ENCODE assay signal across 1 cellular context in the genomic region with DNA sequence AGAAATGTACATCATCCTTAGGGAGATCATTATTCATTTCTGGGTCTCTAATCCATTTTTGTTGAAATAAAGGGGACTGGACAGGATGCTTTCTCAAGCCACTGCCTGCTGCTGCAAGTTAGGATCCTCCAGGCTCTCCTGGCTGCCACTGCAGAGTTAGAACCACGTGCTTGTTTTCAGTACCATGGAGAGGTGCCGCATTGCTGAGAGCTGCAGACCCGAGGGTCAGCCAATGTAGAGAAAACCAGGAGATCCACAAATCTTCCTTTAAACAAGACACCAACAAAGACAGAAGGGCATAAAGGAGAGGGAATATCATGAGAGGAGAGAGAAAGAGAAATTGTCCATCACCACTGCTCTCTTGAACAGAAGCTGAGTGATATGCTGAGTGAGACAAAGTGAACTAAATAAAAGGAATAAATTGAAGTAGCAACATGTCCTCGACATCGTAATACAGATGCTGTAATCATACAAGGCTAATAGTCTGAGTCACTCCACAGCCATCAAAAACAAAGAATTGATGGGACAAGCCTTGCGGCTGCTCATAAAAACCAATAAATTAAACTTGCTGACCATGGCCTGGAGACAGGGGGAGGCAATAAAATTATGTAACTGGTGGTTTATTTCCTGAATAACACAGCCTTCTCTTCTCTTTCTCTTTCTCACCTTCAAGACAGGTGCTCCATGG.
TF ChIP-seq lines count a peak whose summit lies in the region.

No MANE protein-coding gene starts in this region.

TF ChIP-seq in WTC11, 78 proteins besides CTCF, POLR2A, EP300 and RAD21 (continued from another document):
- TF ChIP-seq, protein P1, sequence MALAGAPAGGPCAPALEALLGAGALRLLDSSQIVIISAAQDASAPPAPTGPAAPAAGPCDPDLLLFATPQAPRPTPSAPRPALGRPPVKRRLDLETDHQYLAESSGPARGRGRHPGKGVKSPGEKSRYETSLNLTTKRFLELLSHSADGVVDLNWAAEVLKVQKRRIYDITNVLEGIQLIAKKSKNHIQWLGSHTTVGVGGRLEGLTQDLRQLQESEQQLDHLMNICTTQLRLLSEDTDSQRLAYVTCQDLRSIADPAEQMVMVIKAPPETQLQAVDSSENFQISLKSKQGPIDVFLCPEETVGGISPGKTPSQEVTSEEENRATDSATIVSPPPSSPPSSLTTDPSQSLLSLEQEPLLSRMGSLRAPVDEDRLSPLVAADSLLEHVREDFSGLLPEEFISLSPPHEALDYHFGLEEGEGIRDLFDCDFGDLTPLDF (CRISPR knock-in tag; IDR thresholded peaks at IDR 0.05): no peak
- TF ChIP-seq, protein P2, sequence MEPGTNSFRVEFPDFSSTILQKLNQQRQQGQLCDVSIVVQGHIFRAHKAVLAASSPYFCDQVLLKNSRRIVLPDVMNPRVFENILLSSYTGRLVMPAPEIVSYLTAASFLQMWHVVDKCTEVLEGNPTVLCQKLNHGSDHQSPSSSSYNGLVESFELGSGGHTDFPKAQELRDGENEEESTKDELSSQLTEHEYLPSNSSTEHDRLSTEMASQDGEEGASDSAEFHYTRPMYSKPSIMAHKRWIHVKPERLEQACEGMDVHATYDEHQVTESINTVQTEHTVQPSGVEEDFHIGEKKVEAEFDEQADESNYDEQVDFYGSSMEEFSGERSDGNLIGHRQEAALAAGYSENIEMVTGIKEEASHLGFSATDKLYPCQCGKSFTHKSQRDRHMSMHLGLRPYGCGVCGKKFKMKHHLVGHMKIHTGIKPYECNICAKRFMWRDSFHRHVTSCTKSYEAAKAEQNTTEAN (CRISPR knock-in tag; IDR thresholded peaks at IDR 0.05): peak; percentile 43; the same call in 1 of the 2 replicates
- TF ChIP-seq, protein P3, sequence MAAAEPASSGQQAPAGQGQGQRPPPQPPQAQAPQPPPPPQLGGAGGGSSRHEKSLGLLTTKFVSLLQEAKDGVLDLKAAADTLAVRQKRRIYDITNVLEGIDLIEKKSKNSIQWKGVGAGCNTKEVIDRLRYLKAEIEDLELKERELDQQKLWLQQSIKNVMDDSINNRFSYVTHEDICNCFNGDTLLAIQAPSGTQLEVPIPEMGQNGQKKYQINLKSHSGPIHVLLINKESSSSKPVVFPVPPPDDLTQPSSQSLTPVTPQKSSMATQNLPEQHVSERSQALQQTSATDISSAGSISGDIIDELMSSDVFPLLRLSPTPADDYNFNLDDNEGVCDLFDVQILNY (CRISPR knock-in tag; IDR thresholded peaks at IDR 0.05): no peak
- TF ChIP-seq RELA (CRISPR knock-in tag; IDR thresholded peaks at IDR 0.05; ENCODE audit: borderline replicate concordance) (no peak), ZNF232 (CRISPR knock-in tag; IDR thresholded peaks at IDR 0.05) (peak; percentile 73; the same call in 1 of the 2 replicates), NR1H2 (CRISPR knock-in tag; IDR thresholded peaks at IDR 0.05) (no peak), ZNF423 (CRISPR knock-in tag; IDR thresholded peaks at IDR 0.05) (no peak), MYBL2 (CRISPR knock-in tag; IDR thresholded peaks at IDR 0.05) (no peak), CREM (CRISPR knock-in tag; IDR thresholded peaks at IDR 0.05) (peak; percentile 72; the same call in 1 of the 2 replicates), ZNF138 (CRISPR knock-in tag; conservative IDR thresholded peaks at IDR 0.05) (0 out of 2 replicates have a peak, but pooled peaks have one; percentile 28), TEAD4 (CRISPR knock-in tag; IDR thresholded peaks at IDR 0.05) (peak; percentile 81; the same call in 1 of the 2 replicates)
- TF ChIP-seq, protein P4, sequence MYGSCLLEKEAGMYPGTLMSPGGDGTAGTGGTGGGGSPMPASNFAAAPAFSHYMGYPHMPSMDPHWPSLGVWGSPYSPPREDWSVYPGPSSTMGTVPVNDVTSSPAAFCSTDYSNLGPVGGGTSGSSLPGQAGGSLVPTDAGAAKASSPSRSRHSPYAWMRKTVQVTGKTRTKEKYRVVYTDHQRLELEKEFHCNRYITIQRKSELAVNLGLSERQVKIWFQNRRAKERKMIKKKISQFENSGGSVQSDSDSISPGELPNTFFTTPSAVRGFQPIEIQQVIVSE (CRISPR knock-in tag; IDR thresholded peaks at IDR 0.05; ENCODE audit: borderline replicate concordance): no peak
- TF ChIP-seq, protein P5, sequence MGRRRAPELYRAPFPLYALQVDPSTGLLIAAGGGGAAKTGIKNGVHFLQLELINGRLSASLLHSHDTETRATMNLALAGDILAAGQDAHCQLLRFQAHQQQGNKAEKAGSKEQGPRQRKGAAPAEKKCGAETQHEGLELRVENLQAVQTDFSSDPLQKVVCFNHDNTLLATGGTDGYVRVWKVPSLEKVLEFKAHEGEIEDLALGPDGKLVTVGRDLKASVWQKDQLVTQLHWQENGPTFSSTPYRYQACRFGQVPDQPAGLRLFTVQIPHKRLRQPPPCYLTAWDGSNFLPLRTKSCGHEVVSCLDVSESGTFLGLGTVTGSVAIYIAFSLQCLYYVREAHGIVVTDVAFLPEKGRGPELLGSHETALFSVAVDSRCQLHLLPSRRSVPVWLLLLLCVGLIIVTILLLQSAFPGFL (CRISPR knock-in tag; IDR thresholded peaks at IDR 0.05; ENCODE audit: borderline replicate concordance): no peak
- TF ChIP-seq, protein P6, sequence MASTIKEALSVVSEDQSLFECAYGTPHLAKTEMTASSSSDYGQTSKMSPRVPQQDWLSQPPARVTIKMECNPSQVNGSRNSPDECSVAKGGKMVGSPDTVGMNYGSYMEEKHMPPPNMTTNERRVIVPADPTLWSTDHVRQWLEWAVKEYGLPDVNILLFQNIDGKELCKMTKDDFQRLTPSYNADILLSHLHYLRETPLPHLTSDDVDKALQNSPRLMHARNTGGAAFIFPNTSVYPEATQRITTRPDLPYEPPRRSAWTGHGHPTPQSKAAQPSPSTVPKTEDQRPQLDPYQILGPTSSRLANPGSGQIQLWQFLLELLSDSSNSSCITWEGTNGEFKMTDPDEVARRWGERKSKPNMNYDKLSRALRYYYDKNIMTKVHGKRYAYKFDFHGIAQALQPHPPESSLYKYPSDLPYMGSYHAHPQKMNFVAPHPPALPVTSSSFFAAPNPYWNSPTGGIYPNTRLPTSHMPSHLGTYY (CRISPR knock-in tag; IDR thresholded peaks at IDR 0.05): no peak
